16 cellular contexts compared by ENCODE assay signal in genomic region chr9:123509646-123510045, GRCh38.
A peak's percentile ranks its signal among the peaks of the same experiment; 100 is the strongest.
DNase-seq lines count a peak whose midpoint lies in the region; ATAC-seq and TF ChIP-seq lines count a peak whose summit lies in the region.
"Had no signal": no experiment of that assay in that cellular context is flagged by ENCODE, and none has a peak within 500 bp of the region (broad histone marks: within the 10 kb centered on the region; RNA-seq: fewer than 3 reads in every experiment).

No MANE protein-coding gene starts in this region.

- DNase-seq in EL (peak; percentile 38), M059J (ENCODE audit: low read depth) (peak; percentile 6), fibroblast of villous mesenchyme (ENCODE audit: low read depth) (peak; percentile 3), coronary artery (ENCODE audit: low spot score) (no peak), epidermal melanocyte (ENCODE audit: insufficient read length, low spot score) (no peak)
- DNase-seq: CD8-positive, alpha-beta T cell; COR-L47; DMS 273 treated with DMSO at 0.1 percent for 48 hours; DMS53; DND-41; GF-D8; GM23248; KBM-7 had no signal

- H3K27ac ChIP-seq in coronary artery: no peak overlapping the region
- H3K27ac ChIP-seq: BLaER1 treated with 17β-estradiol and CSF1 and Interleukin-3, amounts not matched to agents 10 nM and 100 nM; GM23248 had no signal

- TF ChIP-seq CTCF in fibroblast of villous mesenchyme (IDR thresholded peaks at IDR 0.05; ENCODE audit: insufficient read depth, low read depth, low read length) (no peak), coronary artery (IDR thresholded peaks at IDR 0.05) (no peak)

- H3K4me3 ChIP-seq in fibroblast of villous mesenchyme (ENCODE audit: low read depth, low read length): no peak overlapping the region
- H3K4me3 ChIP-seq in coronary artery: no peak overlapping the region
- H3K4me3 ChIP-seq: BLaER1 treated with 17β-estradiol and CSF1 and Interleukin-3, amounts not matched to agents 10 nM and 100 nM; GM23248; HAP-1 had no signal

- no peak for ATAC-seq in HG03097 (IDR thresholded peaks at IDR 0.05; ENCODE audit: low FRiP score, unreplicated experiment)
- ATAC-seq: CD8-positive, alpha-beta T cell had no signal

Comparison
In these comparisons a context has a peak if more than half of its experiments do, and no peak if none do; other contexts are left out.
1. DNase-seq: peak in EL (single experiment), M059J (single experiment) and fibroblast of villous mesenchyme (single experiment); none in coronary artery (single experiment) and epidermal melanocyte (single experiment).